ENCODE assay signal across 1 cellular context in the genomic region with DNA sequence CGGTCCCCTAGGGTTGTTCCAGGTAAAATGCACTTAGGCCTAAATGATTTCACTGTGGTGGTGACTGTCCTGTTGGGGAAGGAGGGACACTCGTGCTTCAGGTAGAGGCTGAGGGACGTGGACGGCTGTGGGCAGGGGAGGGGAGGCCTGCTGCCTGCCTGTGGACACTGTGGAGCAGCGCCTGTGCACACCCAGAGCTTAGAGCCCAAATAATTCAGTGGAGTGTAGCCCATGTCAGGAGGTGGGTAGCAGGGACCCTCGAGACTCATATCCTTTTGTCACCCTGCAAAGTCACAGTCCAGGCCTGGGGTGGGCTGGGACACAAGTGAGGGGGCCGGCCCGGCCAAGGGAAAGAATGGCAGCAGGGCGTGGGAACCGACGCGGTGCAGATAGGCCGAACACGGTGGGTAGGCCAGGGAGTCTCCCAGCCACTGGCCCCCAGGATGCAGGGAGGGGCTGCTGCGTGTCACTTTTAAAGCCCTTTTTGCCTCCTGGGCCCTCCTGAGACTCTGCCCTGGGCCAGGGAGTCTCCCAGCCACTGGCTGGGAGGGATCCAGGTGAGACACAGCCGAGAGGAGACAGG.
TF ChIP-seq lines count a peak whose summit lies in the region.

No MANE protein-coding gene starts in this region.

TF ChIP-seq in HepG2, 621 proteins besides CTCF, POLR2A, EP300 and RAD21 (continues in another document):
- TF ChIP-seq THAP9 (CRISPR knock-in tag; IDR thresholded peaks at IDR 0.05; ENCODE audit: borderline replicate concordance) = 0 out of 2 replicates have a peak, but pooled peaks have one; percentile 36
- 0 out of 2 replicates have a peak, but pooled peaks have one; percentile 37 for TF ChIP-seq ZNF563 (CRISPR knock-in tag; IDR thresholded peaks at IDR 0.05)
- no peak for TF ChIP-seq KLF6 (CRISPR knock-in tag; IDR thresholded peaks at IDR 0.05)
- TF ChIP-seq ZNF878 (CRISPR knock-in tag; IDR thresholded peaks at IDR 0.05) = no peak
- TF ChIP-seq ZSCAN21 (CRISPR knock-in tag; IDR thresholded peaks at IDR 0.05; ENCODE audit: borderline replicate concordance) = no peak
- TF ChIP-seq ZBTB8A (CRISPR knock-in tag; IDR thresholded peaks at IDR 0.05; ENCODE audit: borderline replicate concordance, low read depth) = no peak
- TF ChIP-seq, protein P1, sequence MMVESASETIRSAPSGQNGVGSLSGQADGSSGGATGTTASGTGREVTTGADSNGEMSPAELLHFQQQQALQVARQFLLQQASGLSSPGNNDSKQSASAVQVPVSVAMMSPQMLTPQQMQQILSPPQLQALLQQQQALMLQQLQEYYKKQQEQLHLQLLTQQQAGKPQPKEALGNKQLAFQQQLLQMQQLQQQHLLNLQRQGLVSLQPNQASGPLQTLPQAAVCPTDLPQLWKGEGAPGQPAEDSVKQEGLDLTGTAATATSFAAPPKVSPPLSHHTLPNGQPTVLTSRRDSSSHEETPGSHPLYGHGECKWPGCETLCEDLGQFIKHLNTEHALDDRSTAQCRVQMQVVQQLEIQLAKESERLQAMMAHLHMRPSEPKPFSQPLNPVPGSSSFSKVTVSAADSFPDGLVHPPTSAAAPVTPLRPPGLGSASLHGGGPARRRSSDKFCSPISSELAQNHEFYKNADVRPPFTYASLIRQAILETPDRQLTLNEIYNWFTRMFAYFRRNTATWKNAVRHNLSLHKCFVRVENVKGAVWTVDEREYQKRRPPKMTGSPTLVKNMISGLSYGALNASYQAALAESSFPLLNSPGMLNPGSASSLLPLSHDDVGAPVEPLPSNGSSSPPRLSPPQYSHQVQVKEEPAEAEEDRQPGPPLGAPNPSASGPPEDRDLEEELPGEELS (CRISPR knock-in tag; IDR thresholded peaks at IDR 0.05) = no peak
- TF ChIP-seq RBM39 (IDR thresholded peaks at IDR 0.05; ENCODE audit: low read depth, low read length, poor library complexity, severe bottlenecking) = no peak
- TF ChIP-seq NPAS2 (CRISPR knock-in tag; IDR thresholded peaks at IDR 0.05; ENCODE audit: borderline replicate concordance) = no peak
- TF ChIP-seq HNRNPUL1 (IDR thresholded peaks at IDR 0.05; ENCODE audit: low read depth, low read length) = no peak
- no peak for TF ChIP-seq ZSCAN9 (CRISPR knock-in tag; IDR thresholded peaks at IDR 0.05; ENCODE audit: borderline replicate concordance)
- TF ChIP-seq, protein P2, sequence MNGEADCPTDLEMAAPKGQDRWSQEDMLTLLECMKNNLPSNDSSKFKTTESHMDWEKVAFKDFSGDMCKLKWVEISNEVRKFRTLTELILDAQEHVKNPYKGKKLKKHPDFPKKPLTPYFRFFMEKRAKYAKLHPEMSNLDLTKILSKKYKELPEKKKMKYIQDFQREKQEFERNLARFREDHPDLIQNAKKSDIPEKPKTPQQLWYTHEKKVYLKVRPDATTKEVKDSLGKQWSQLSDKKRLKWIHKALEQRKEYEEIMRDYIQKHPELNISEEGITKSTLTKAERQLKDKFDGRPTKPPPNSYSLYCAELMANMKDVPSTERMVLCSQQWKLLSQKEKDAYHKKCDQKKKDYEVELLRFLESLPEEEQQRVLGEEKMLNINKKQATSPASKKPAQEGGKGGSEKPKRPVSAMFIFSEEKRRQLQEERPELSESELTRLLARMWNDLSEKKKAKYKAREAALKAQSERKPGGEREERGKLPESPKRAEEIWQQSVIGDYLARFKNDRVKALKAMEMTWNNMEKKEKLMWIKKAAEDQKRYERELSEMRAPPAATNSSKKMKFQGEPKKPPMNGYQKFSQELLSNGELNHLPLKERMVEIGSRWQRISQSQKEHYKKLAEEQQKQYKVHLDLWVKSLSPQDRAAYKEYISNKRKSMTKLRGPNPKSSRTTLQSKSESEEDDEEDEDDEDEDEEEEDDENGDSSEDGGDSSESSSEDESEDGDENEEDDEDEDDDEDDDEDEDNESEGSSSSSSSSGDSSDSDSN (CRISPR knock-in tag; IDR thresholded peaks at IDR 0.05) = peak; percentile 50
- TF ChIP-seq RXRB (CRISPR knock-in tag; IDR thresholded peaks at IDR 0.05; ENCODE audit: borderline replicate concordance) = no peak
- TF ChIP-seq HIVEP1 (CRISPR knock-in tag; IDR thresholded peaks at IDR 0.05) = peak; percentile 17; the same call in 1 of the 2 replicates
- no peak for TF ChIP-seq CHD2 (IDR thresholded peaks at IDR 0.05; ENCODE audit: low read depth, low read length)
- TF ChIP-seq KDM6A (CRISPR knock-in tag; IDR thresholded peaks at IDR 0.05; ENCODE audit: low read depth) = no peak
- TF ChIP-seq ARID2 (CRISPR knock-in tag; IDR thresholded peaks at IDR 0.05; ENCODE audit: borderline replicate concordance) = no peak
- TF ChIP-seq PITX1 (CRISPR knock-in tag; IDR thresholded peaks at IDR 0.05) = 0 out of 2 replicates have a peak, but pooled peaks have one; percentile 34
- TF ChIP-seq MZF1 (CRISPR knock-in tag; IDR thresholded peaks at IDR 0.05; ENCODE audit: borderline replicate concordance) = no peak
- no peak for TF ChIP-seq ZNF205 (CRISPR knock-in tag; IDR thresholded peaks at IDR 0.05)
- 0 out of 2 replicates have a peak, but pooled peaks have one; percentile 19 for TF ChIP-seq MAX (IDR thresholded peaks at IDR 0.05)
- TF ChIP-seq ELK4 (CRISPR knock-in tag; IDR thresholded peaks at IDR 0.05; ENCODE audit: borderline replicate concordance) = no peak
- TF ChIP-seq ZNF350 (CRISPR knock-in tag; IDR thresholded peaks at IDR 0.05; ENCODE audit: borderline replicate concordance, low read depth) = no peak
- no peak for TF ChIP-seq HOMEZ (CRISPR knock-in tag; IDR thresholded peaks at IDR 0.05; ENCODE audit: low read depth)
- no peak for TF ChIP-seq ZNF605 (CRISPR knock-in tag; IDR thresholded peaks at IDR 0.05)
- no peak for TF ChIP-seq PHF20 (CRISPR knock-in tag; IDR thresholded peaks at IDR 0.05)
- TF ChIP-seq SRSF1 (optimal IDR thresholded peaks at IDR 0.05; ENCODE audit: low read depth, low read length) = peak; percentile 85
- TF ChIP-seq KAT8 (CRISPR knock-in tag; IDR thresholded peaks at IDR 0.05) = no peak
- TF ChIP-seq ZNF180 (CRISPR knock-in tag; IDR thresholded peaks at IDR 0.05; ENCODE audit: borderline replicate concordance, low read depth) = no peak
- TF ChIP-seq RFX5 (IDR thresholded peaks at IDR 0.05; ENCODE audit: low read depth, low read length) = no peak
- no peak for TF ChIP-seq TOE1 (CRISPR knock-in tag; IDR thresholded peaks at IDR 0.05)
- TF ChIP-seq, protein P3, sequence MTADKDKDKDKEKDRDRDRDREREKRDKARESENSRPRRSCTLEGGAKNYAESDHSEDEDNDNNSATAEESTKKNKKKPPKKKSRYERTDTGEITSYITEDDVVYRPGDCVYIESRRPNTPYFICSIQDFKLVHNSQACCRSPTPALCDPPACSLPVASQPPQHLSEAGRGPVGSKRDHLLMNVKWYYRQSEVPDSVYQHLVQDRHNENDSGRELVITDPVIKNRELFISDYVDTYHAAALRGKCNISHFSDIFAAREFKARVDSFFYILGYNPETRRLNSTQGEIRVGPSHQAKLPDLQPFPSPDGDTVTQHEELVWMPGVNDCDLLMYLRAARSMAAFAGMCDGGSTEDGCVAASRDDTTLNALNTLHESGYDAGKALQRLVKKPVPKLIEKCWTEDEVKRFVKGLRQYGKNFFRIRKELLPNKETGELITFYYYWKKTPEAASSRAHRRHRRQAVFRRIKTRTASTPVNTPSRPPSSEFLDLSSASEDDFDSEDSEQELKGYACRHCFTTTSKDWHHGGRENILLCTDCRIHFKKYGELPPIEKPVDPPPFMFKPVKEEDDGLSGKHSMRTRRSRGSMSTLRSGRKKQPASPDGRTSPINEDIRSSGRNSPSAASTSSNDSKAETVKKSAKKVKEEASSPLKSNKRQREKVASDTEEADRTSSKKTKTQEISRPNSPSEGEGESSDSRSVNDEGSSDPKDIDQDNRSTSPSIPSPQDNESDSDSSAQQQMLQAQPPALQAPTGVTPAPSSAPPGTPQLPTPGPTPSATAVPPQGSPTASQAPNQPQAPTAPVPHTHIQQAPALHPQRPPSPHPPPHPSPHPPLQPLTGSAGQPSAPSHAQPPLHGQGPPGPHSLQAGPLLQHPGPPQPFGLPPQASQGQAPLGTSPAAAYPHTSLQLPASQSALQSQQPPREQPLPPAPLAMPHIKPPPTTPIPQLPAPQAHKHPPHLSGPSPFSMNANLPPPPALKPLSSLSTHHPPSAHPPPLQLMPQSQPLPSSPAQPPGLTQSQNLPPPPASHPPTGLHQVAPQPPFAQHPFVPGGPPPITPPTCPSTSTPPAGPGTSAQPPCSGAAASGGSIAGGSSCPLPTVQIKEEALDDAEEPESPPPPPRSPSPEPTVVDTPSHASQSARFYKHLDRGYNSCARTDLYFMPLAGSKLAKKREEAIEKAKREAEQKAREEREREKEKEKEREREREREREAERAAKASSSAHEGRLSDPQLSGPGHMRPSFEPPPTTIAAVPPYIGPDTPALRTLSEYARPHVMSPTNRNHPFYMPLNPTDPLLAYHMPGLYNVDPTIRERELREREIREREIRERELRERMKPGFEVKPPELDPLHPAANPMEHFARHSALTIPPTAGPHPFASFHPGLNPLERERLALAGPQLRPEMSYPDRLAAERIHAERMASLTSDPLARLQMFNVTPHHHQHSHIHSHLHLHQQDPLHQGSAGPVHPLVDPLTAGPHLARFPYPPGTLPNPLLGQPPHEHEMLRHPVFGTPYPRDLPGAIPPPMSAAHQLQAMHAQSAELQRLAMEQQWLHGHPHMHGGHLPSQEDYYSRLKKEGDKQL (CRISPR knock-in tag; IDR thresholded peaks at IDR 0.05; ENCODE audit: low read depth) = no peak
- no peak for TF ChIP-seq PAXIP1 (CRISPR knock-in tag; conservative IDR thresholded peaks at IDR 0.05)
- TF ChIP-seq MIXL1 (CRISPR knock-in tag; IDR thresholded peaks at IDR 0.05) = no peak
- no peak for TF ChIP-seq FOXP1 (IDR thresholded peaks at IDR 0.05)
- no peak for TF ChIP-seq FOXP1 (CRISPR knock-in tag; IDR thresholded peaks at IDR 0.05)
- no peak for TF ChIP-seq NCOA2 (CRISPR knock-in tag; IDR thresholded peaks at IDR 0.05)
